Comparison of ENCODE assay signal across 10 cellular contexts in the genomic region with DNA sequence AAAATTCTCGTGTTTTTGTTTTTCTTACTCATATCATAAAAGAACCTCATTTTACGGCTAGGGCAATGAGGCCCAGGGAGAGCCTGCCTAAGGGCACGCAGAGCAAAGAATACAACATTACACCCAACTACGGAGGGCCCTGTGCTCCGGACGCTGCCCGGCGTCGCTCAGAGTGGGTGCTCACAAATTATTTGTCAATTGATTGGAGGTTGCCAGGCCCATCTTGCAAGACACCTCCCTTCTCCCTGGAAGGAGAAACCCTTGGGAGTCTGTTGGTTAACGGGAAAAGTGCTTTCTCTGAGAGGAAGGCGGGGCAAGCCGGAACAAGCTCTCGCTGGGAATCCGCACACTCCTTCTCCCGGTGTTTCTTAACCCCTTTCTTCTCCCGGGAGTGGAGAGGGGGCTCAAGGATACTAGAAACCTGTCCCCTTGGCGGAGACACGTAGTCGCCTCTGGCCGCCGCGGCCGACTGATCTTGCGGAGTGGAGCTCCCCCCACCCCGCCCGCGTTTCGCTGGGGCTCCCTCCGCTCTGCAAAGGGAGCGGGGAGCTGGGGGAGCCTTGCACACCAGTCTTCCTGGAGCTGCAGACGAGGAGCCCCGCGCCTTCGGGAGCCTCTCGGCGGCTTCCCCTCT.
A peak's percentile ranks its signal among the peaks of the same experiment; 100 is the strongest.
DNase-seq lines count a peak whose midpoint lies in the region; TF ChIP-seq lines count a peak whose summit lies in the region.
"Had no signal": no experiment of that assay in that cellular context is flagged by ENCODE, and none has a peak within 500 bp of the region (broad histone marks: within the 10 kb centered on the region; RNA-seq: fewer than 3 reads in every experiment).

No MANE protein-coding gene starts in this region.

- H3K4me3 Mint-ChIP-seq in MCF 10A (ENCODE audit: unreplicated experiment), result peak overlapping the region; percentile 58

- in situ Hi-C loops in GM13977 (cut with MboI; ENCODE audit: low pct_unique_long_range_greater_than_20kb, low sequenced_read_pairs, unreplicated experiment), result no loop called here

- no TSS peak for BruUV-seq in MCF 10A (replicated peaks; lab: Mats Ljungman, UMichigan)

- CTCF ChIA-PET in MCF 10A (lab: Yijun Ruan, JAX), result interaction anchor here (0.6 to 1.3 kb wide), 4 partner anchors 15 to 1200 kb away, joined by 3 to 8 read pairs (median 3); no protein-coding TSS in a partner anchor

- TF ChIP-seq CTCF in GM13977 (IDR thresholded peaks at IDR 0.05; ENCODE audit: extremely low read depth, insufficient read depth, missing control alignments) (no peak), MCF 10A (IDR thresholded peaks at IDR 0.05; ENCODE audit: unreplicated experiment) (no peak)

- intact Hi-C loops in MCF 10A (cut with micrococcal nuclease), result no loop called here

- no peaks in the 10 kb centered on the region for H3K36me3 Mint-ChIP-seq in MCF 10A (ENCODE audit: insufficient read depth, unreplicated experiment)

- H3K4me1 Mint-ChIP-seq in MCF 10A (ENCODE audit: insufficient read depth, unreplicated experiment), result peaks cover 6% of the 10 kb centered on the region

- peaks cover 87% of the 10 kb centered on the region for H3K27me3 Mint-ChIP-seq in MCF 10A (ENCODE audit: insufficient read depth, unreplicated experiment)

- DNase-seq in GM13977 (ENCODE audit: low spot score) (peak; percentile 14), MCF 10A (ENCODE audit: unreplicated experiment) (no peak), iPS-NIHi11 (ENCODE audit: low spot score) (peak; percentile 29), putamen (ENCODE audit: low spot score) (peak; percentile 37), T-helper 1 cell (no peak), globus pallidus (ENCODE audit: low spot score) (no peak), COLO829 (ENCODE audit: low spot score) (no peak)
- DNase-seq in activated CD4-positive, alpha-beta T cell treated with anti-CD3 and anti-CD28 coated beads, Interleukin-2, amount 50 U/mL, for 48 hours, result no peak
- DNase-seq: Calu3, Karpas-422 had no signal

- POLR2A ChIA-PET in MCF 10A (lab: Yijun Ruan, JAX), result no interaction called here

- no peak overlapping the region for H3K27ac Mint-ChIP-seq in MCF 10A (ENCODE audit: low read depth, unreplicated experiment)

- H3K9me3 Mint-ChIP-seq in MCF 10A (ENCODE audit: unreplicated experiment), result no peaks in the 10 kb centered on the region

Comparison
In these comparisons a context has a peak if more than half of its experiments do, and no peak if none do; other contexts are left out.
1. DNase-seq: peak in GM13977 (single experiment), iPS-NIHi11 (single experiment) and putamen (single experiment); none in MCF 10A (single experiment), T-helper 1 cell (0 of 5), globus pallidus (single experiment), COLO829 (single experiment) and activated CD4-positive, alpha-beta T cell treated with anti-CD3 and anti-CD28 coated beads, Interleukin-2, amount 50 U/mL, for 48 hours (0 of 2).